34 cellular contexts compared by ENCODE assay signal in the genomic region with DNA sequence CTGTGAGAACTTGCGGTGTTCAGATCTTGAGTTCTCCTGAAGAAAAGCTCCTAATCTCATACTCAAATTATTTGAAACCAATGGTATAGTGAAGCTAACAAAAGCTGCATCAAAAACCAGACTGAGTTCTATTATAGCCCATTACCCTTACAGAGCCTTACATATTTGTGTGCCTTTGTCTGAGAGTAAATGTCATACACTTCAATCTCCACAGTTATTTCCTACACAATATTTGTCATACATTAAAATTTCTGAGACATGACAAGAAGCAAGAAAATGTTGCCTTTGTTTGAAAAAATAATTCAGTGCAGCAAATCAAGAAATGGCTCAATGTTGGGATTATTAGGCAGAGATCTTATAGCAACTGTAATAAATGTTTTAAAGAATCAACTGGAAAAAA.
"Had no signal": no experiment of that assay in that cellular context is flagged by ENCODE, and none has a peak within 500 bp of the region (broad histone marks: within the 10 kb centered on the region; RNA-seq: fewer than 3 reads in every experiment).

No MANE protein-coding gene starts in this region.

- H3K27me3 ChIP-seq: MG63 had no signal

- H3K9me3 ChIP-seq: MG63 had no signal

- H3K36me3 ChIP-seq: MG63 had no signal

- H3K4me3 ChIP-seq: MG63 had no signal

- DNase-seq: Karpas-422, Kasumi-1, MG63, MM.1S, MV-4-11, NCI-H1048, NCI-H1092, NCI-H1092 treated with DMSO at 0.1 percent for 48 hours, NCI-H1105, NCI-H1105 treated with DMSO at 0.1 percent for 48 hours, NCI-H1417, NCI-H1417 treated with DMSO at 0.1 percent for 48 hours, NCI-H1436, NCI-H1436 treated with DMSO at 0.1 percent for 48 hours, NCI-H146, NCI-H1694, NCI-H1694 treated with DMSO at 0.1 percent for 48 hours, NCI-H187, NCI-H187 treated with DMSO at 0.1 percent for 48 hours, NCI-H1930, NCI-H2029, NCI-H2029 treated with DMSO at 0.1 percent for 48 hours, NCI-H2081, NCI-H2081 treated with DMSO at 0.1 percent for 48 hours, NCI-H2107, NCI-H2171, NCI-H2171 treated with DMSO at 0.1 percent for 48 hours, NCI-H2227 treated with DMSO at 0.1 percent for 48 hours, NCI-H226, NCI-H345, NCI-H446, NCI-H446 treated with DMSO at 0.1 percent for 48 hours, NCI-H510A, NCI-H510A treated with DMSO at 0.1 percent for 48 hours had no signal
